Comparison of ENCODE assay signal across 16 cellular contexts in the genomic region with DNA sequence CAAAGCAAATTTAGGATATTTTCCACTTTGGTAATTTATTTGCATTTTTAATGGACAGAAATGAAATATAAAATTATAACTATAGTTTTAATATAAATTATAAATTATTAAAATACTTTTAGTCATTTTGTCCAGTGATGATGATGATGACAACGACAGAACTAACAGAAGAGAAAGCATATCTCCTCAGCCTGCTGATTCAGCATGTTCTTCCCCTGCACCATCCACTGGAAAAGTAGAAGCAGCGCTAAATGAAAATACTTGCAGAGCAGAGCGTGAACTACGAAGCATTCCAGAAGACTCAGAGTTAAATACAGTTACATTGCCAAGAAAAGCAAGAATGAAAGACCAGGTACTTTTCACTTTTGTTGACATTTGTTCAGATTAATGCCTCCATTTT.
A peak's percentile ranks its signal among the peaks of the same experiment; 100 is the strongest.
DNase-seq lines count a peak whose midpoint lies in the region; ATAC-seq, FAIRE-seq and TF ChIP-seq lines count a peak whose summit lies in the region.
"Had no signal": no experiment of that assay in that cellular context is flagged by ENCODE, and none has a peak within 500 bp of the region (broad histone marks: within the 10 kb centered on the region; RNA-seq: fewer than 3 reads in every experiment).

No MANE protein-coding gene starts in this region.

- no peaks in the 10 kb centered on the region for H3K9me3 Mint-ChIP-seq in natural killer cell
- H3K9me3 Mint-ChIP-seq in natural killer cell treated with Interleukin-12 subunit alpha and Interleukin-12 subunit beta and Interleukin-15 and Interleukin-18, amount 100 ng/mL, for 72 hours, result no peaks in the 10 kb centered on the region
- no peaks in the 10 kb centered on the region for H3K9me3 Mint-ChIP-seq in T-cell
- H3K9me3 Mint-ChIP-seq: CD4-positive, alpha-beta T cell had no signal

- no peak overlapping the region for H3K18ac ChIP-seq in IMR-90 (ENCODE audit: low read depth, low read length)

- no peaks in the 10 kb centered on the region; the same call in 1 of the 2 replicates for H3K9me1 ChIP-seq in IMR-90 (ENCODE audit: insufficient read depth, low read length)

- intact Hi-C loops in natural killer cell (cut with micrococcal nuclease), result no loop called here
- intact Hi-C loops in IMR-90 (cut with micrococcal nuclease), result no loop called here

- CTCF ChIA-PET in IMR-90 (lab: Yijun Ruan, JAX), result no interaction called here
- CTCF ChIA-PET in T-cell (lab: Charles Lee), result no interaction called here

- no peaks in the 10 kb centered on the region for H3K27me3 Mint-ChIP-seq in natural killer cell (ENCODE audit: low read depth in 2 of 2)
- H3K27me3 Mint-ChIP-seq in natural killer cell treated with Interleukin-12 subunit alpha and Interleukin-12 subunit beta and Interleukin-15 and Interleukin-18, amount 100 ng/mL, for 72 hours, result no peaks in the 10 kb centered on the region
- H3K27me3 Mint-ChIP-seq in T-cell, result no peaks in the 10 kb centered on the region
- H3K27me3 Mint-ChIP-seq: CD4-positive, alpha-beta T cell had no signal

- TF ChIP-seq POLR2A in IMR-90 (IDR thresholded peaks at IDR 0.05; ENCODE audit: low read depth, low read length), result no peak

- H3K4me3 ChIP-seq in IMR-90 (ENCODE audit: insufficient read depth, low read depth, low read length), result no peak overlapping the region
- H3K4me3 ChIP-seq: GM23248, HAP-1 had no signal

- no CpG with 5 or more reads among the region's 4 CpGs for WGBS in IMR-90 (ENCODE audit: extremely low coverage in 2 of 2, insufficient read length in 1 of 2), 2 experiments

- H4K20me1 ChIP-seq in IMR-90 (ENCODE audit: insufficient read depth, low read length), result no peaks in the 10 kb centered on the region

- H4K5ac ChIP-seq in IMR-90 (ENCODE audit: low read depth, low read length), result no peak overlapping the region

- BruUV-seq in IMR-90 (replicated peaks; lab: Mats Ljungman, UMichigan), result no TSS peak

- no peak overlapping the region for H3K27ac ChIP-seq in IMR-90 (ENCODE audit: insufficient read depth, low read length)
- H3K27ac ChIP-seq: GM23248 had no signal

- no peak for TF ChIP-seq RAD21 in IMR-90 (IDR thresholded peaks at IDR 0.05; ENCODE audit: low read length)

- H3K4me3 Mint-ChIP-seq in natural killer cell (no peak overlapping the region), T-cell (no peak overlapping the region)
- no peak overlapping the region for H3K4me3 Mint-ChIP-seq in natural killer cell treated with Interleukin-12 subunit alpha and Interleukin-12 subunit beta and Interleukin-15 and Interleukin-18, amount 100 ng/mL, for 72 hours
- H3K4me3 Mint-ChIP-seq: CD4-positive, alpha-beta T cell had no signal

- no peak overlapping the region for H2AFZ ChIP-seq in IMR-90 (replicated peaks; ENCODE audit: low read length, poor library complexity)
- H2AFZ ChIP-seq: GM23248 had no signal

- no peaks in the 10 kb centered on the region for H3K4me1 ChIP-seq in IMR-90 (ENCODE audit: control insufficient read depth, insufficient read depth, low read length)
- H3K4me1 ChIP-seq: BE2C, Caco-2 had no signal

- H3K9me3 ChIP-seq in IMR-90 (ENCODE audit: control insufficient read depth, insufficient read depth, low read length), result no peaks in the 10 kb centered on the region
- H3K9me3 ChIP-seq: BE2C, Caco-2, HAP-1 had no signal

- H2AK9ac ChIP-seq in IMR-90 (replicated peaks; ENCODE audit: low read depth, low read length, poor library complexity), result no peak overlapping the region

- H3K36me3 Mint-ChIP-seq in natural killer cell (peaks cover 15% of the 10 kb centered on the region), T-cell (peaks cover 37% of the 10 kb centered on the region)
- peaks cover 21% of the 10 kb centered on the region for H3K36me3 Mint-ChIP-seq in natural killer cell treated with Interleukin-12 subunit alpha and Interleukin-12 subunit beta and Interleukin-15 and Interleukin-18, amount 100 ng/mL, for 72 hours

- FAIRE-seq in islet of Langerhans (lab: Jason Lieb, UNC), result peak; percentile 43
- FAIRE-seq: D721Med, GM12892 had no signal

- no peak for TF ChIP-seq CTCF in natural killer cell (IDR thresholded peaks at IDR 0.05)
- no peak for TF ChIP-seq CTCF in IMR-90 (conservative IDR thresholded peaks at IDR 0.05; ENCODE audit: low read depth, low read length)

- DNase-seq in natural killer cell (no peak), IMR-90 (no peak), T-cell (no peak)
- DNase-seq in natural killer cell treated with Interleukin-12 subunit alpha and Interleukin-12 subunit beta and Interleukin-15 and Interleukin-18, amount 100 ng/mL, for 72 hours (ENCODE audit: low spot score), result no peak
- DNase-seq: ACHN; BE2C; C1 segment of cervical spinal cord; Caco-2; CD4-positive, alpha-beta T cell; GDM1; GM23248 had no signal

- no peak overlapping the region for H3K14ac ChIP-seq in IMR-90 (replicated peaks; ENCODE audit: low read depth, low read length)

- ATAC-seq in natural killer cell (no peak), IMR-90 (ENCODE audit: low read depth) (no peak), T-cell (replicated peaks in 1 of 4) (no peak), GM18868 (IDR thresholded peaks at IDR 0.05; ENCODE audit: unreplicated experiment) (no peak)
- ATAC-seq in natural killer cell treated with Interleukin-12 subunit alpha and Interleukin-12 subunit beta and Interleukin-15 and Interleukin-18, amount 100 ng/mL, for 72 hours, result no peak

- H2BK20ac ChIP-seq in IMR-90 (ENCODE audit: low read depth, low read length), result no peak overlapping the region

- in situ Hi-C loops in IMR-90 (cut with MboI; ENCODE audit: low sequenced_read_pairs), result no loop called here

- no peak overlapping the region for H2BK5ac ChIP-seq in IMR-90 (ENCODE audit: low read depth, low read length, poor library complexity, severe bottlenecking)

- POLR2A ChIA-PET in IMR-90 (lab: Charles Lee; ENCODE audit: unreplicated experiment), result no interaction called here
- POLR2A ChIA-PET in T-cell (lab: Charles Lee), result no interaction called here

- peak overlapping the region; percentile 13 to 19 for H3K27ac Mint-ChIP-seq in natural killer cell
- no peak overlapping the region for H3K27ac Mint-ChIP-seq in natural killer cell treated with Interleukin-12 subunit alpha and Interleukin-12 subunit beta and Interleukin-15 and Interleukin-18, amount 100 ng/mL, for 72 hours
- no peak overlapping the region for H3K27ac Mint-ChIP-seq in T-cell
- H3K27ac Mint-ChIP-seq: CD4-positive, alpha-beta T cell had no signal

- no peak overlapping the region for H4K91ac ChIP-seq in IMR-90 (ENCODE audit: insufficient read depth, low read depth, low read length)

- H3K79me1 ChIP-seq in IMR-90 (ENCODE audit: low read depth in 1 of 2, low read length in 2 of 2), result peaks cover 3% of the 10 kb centered on the region in 2 experiments

- dilution Hi-C loops in IMR-90 (cut with HindIII; ENCODE audit: low sequenced_read_pairs, unreplicated experiment), result no loop called here

- H3K4ac ChIP-seq in IMR-90 (ENCODE audit: low read depth, low read length), result no peak overlapping the region

- no peak overlapping the region for H3K56ac ChIP-seq in IMR-90 (ENCODE audit: extremely low read depth, insufficient read depth, low read length)

- no peaks in the 10 kb centered on the region for H3K4me1 Mint-ChIP-seq in natural killer cell
- H3K4me1 Mint-ChIP-seq in natural killer cell treated with Interleukin-12 subunit alpha and Interleukin-12 subunit beta and Interleukin-15 and Interleukin-18, amount 100 ng/mL, for 72 hours (ENCODE audit: low read depth in 2 of 2), result no peaks in the 10 kb centered on the region
- H3K4me1 Mint-ChIP-seq in T-cell, result peaks cover 0 to 1% (median 0%) of the 10 kb centered on the region in 3 donors

- no peak overlapping the region for H2AK5ac ChIP-seq in IMR-90 (ENCODE audit: low read depth, low read length)

- H3K9ac ChIP-seq in IMR-90 (ENCODE audit: low read depth, low read length), result no peak overlapping the region
- H3K9ac ChIP-seq: GM23248 had no signal

- no peaks in the 10 kb centered on the region for H3K27me3 ChIP-seq in IMR-90 (ENCODE audit: control insufficient read depth, insufficient read depth, low read length)
- H3K27me3 ChIP-seq: BE2C had no signal

- no peak overlapping the region for H2BK15ac ChIP-seq in IMR-90 (ENCODE audit: low read depth, low read length)

- H3K4me2 ChIP-seq in IMR-90 (ENCODE audit: low read depth, low read length), result no peak overlapping the region

- H2BK120ac ChIP-seq in IMR-90 (ENCODE audit: low read depth, low read length), result no peak overlapping the region

- H4K8ac ChIP-seq in IMR-90 (ENCODE audit: low read depth in 2 of 2, low read length in 2 of 2), result no peak overlapping the region

- H3K23ac ChIP-seq in IMR-90 (ENCODE audit: low read depth, low read length), result no peak overlapping the region

- peaks cover 19% of the 10 kb centered on the region for H3K36me3 ChIP-seq in IMR-90 (ENCODE audit: control insufficient read depth, insufficient read depth, low read length)

TF ChIP-seq in IMR-90, 13 proteins besides CTCF, POLR2A, EP300 and RAD21:
- no peak for TF ChIP-seq CHD1 (IDR thresholded peaks at IDR 0.05; ENCODE audit: low read depth, low read length)
- TF ChIP-seq MAFK (IDR thresholded peaks at IDR 0.05; ENCODE audit: low read depth, low read length), result peak; percentile 57; the same call in 1 of the 2 replicates

Comparison
In these comparisons a context has a peak if more than half of its experiments do, and no peak if none do; other contexts are left out.
1. H3K27ac Mint-ChIP-seq: peak in natural killer cell (2 of 2); none in natural killer cell treated with Interleukin-12 subunit alpha and Interleukin-12 subunit beta and Interleukin-15 and Interleukin-18, amount 100 ng/mL, for 72 hours (0 of 2) and T-cell (0 of 2).